Comparison of ENCODE assay signal across 26 cellular contexts in the genomic region with DNA sequence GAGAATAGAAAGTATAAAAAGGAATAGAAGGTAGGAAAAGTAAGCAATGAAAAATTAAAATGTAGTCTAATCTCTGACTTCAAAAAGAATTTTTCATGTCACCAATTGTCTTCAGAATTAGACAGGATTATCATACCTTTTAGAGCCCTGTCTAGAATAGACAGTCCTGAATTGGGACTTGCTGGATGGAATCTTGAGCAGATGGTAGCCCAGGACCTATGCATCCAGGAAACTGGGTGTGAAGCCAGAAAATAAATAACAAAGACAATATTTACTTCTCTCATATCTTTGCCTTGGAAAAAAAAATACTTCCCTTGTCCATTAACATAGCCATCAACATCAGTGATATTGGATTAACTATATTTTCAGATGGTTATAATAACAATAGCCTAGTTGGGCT.
"Had no signal": no experiment of that assay in that cellular context is flagged by ENCODE, and none has a peak within 500 bp of the region (broad histone marks: within the 10 kb centered on the region; RNA-seq: fewer than 3 reads in every experiment).

No MANE protein-coding gene starts in this region.

- H3K27me3 ChIP-seq: ascending aorta, cardiac muscle cell, colonic mucosa had no signal

- DNase-seq: activated B cell treated with CpG ODN at 0.5 μM for 24 hours; activated CD4-positive, alpha-beta memory T cell treated with anti-CD3 and anti-CD28 coated beads, Interleukin-2, amount 10 ng/mL, durations not matched to agents 7 days and 5 days; activated CD4-positive, alpha-beta T cell treated with anti-CD3 and anti-CD28 coated beads for 48 hours; activated CD4-positive, alpha-beta T cell treated with anti-CD3 and anti-CD28 coated beads, Interleukin-2, amount 10 ng/mL, durations not matched to agents 7 days and 5 days; activated CD4-positive, alpha-beta T cell treated with anti-CD3 and anti-CD28 coated beads, Interleukin-2, amount 50 U/mL, for 48 hours; activated CD4-positive, CD25-positive, alpha-beta regulatory T cell treated with anti-CD3 and anti-CD28 coated beads, Interleukin-2, amount 50 U/mL, for 72 hours; activated CD8-positive, alpha-beta memory T cell treated with anti-CD3 and anti-CD28 coated beads for 24 hours; activated CD8-positive, alpha-beta memory T cell treated with anti-CD3 and anti-CD28 coated beads, Interleukin-2, amount 10 ng/mL, durations not matched to agents 7 days and 5 days; activated CD8-positive, alpha-beta memory T cell treated with anti-CD3 and anti-CD28 coated beads, Interleukin-2, amount 50 U/mL, for 48 hours; activated CD8-positive, alpha-beta T cell treated with anti-CD3 and anti-CD28 coated beads, Interleukin-2, amount 10 ng/mL, durations not matched to agents 7 days and 5 days; activated effector memory CD4-positive, alpha-beta T cell treated with Interleukin-2 at 50 U/mL for 16 hours; activated gamma-delta T cell; activated naive CD4-positive, alpha-beta T cell treated with anti-CD3 and anti-CD28 coated beads, Interleukin-2, amount 10 ng/mL, durations not matched to agents 7 days and 5 days; activated naive CD4-positive, alpha-beta T cell treated with Interleukin-2 at 50 U/mL for 16 hours; activated naive CD8-positive, alpha-beta T cell treated with anti-CD3 and anti-CD28 coated beads, Interleukin-2, amount 10 ng/mL, durations not matched to agents 7 days and 5 days; activated naive CD8-positive, alpha-beta T cell treated with anti-CD3 and anti-CD28 coated beads, Interleukin-2, amount 50 U/mL, for 24 hours; activated T-cell treated with anti-CD3 and anti-CD28 coated beads, Interleukin-2, amount 50 U/mL, for 24 hours; activated T-cell treated with anti-CD3 and anti-CD28 coated beads, Interleukin-2, amount 50 U/mL, for 48 hours; amygdala; anterior cingulate cortex; colonic mucosa; T-helper 2 cell; T-helper 9 cell had no signal

- H3K4me3 ChIP-seq: ascending aorta, cardiac muscle cell, colonic mucosa had no signal

- H3K36me3 ChIP-seq: ascending aorta, cardiac muscle cell, colonic mucosa had no signal

- H3K4me1 ChIP-seq: ascending aorta, colonic mucosa had no signal

- H3K27ac ChIP-seq: ascending aorta, cardiac muscle cell, colonic mucosa, VCaP had no signal

- ATAC-seq: activated CD8-positive, alpha-beta memory T cell treated with anti-CD3 and anti-CD28 coated beads, Interleukin-2, amount 10 ng/mL, durations not matched to agents 7 days and 5 days; activated CD8-positive, alpha-beta T cell treated with anti-CD3 and anti-CD28 coated beads, Interleukin-2, amount 10 ng/mL, durations not matched to agents 7 days and 5 days; activated naive CD8-positive, alpha-beta T cell treated with anti-CD3 and anti-CD28 coated beads, Interleukin-2, amount 50 U/mL, for 24 hours had no signal

- H3K9me3 ChIP-seq: ascending aorta, colonic mucosa had no signal
